29 cellular contexts compared by ENCODE assay signal in the genomic region with DNA sequence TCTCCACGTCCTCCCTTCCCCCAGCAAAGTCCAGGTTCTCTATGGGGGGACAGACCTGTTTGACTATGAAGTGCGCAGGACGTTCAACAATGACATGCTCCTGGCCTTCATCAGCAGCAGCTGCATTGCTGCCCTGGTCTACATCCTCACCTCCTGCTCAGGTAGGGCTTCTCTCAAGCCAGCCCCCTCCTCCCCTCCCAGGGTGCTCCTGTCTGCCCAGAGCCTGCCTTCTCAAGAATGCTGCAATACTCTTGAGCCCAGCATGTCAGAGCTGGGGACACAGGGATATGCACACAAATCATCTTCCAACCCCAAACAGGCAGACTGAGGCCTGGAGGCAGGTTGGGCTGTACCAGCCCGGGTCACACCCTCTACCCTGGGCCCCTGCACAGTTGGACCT. TPM values are rescaled to one million over a fixed set of nuclear protein-coding genes. Genes with fewer than 3 reads are reported as not detected.
"Had no signal": no experiment of that assay in that cellular context is flagged by ENCODE, and none has a peak within 500 bp of the region (broad histone marks: within the 10 kb centered on the region; RNA-seq: fewer than 3 reads in every experiment).

No MANE protein-coding gene starts in this region.

- H3K4me1 Mint-ChIP-seq: mesothelial cell of epicardium; nephron; neural crest cell; stimulated activated effector memory CD8-positive, alpha-beta T cell treated with anti-CD3 and anti-CD28 coated beads, Interleukin-12 subunit alpha, Interleukin-12 subunit beta, amount 100 ng/mL, for 72 hours had no signal

- ATAC-seq: heart right ventricle; left cardiac atrium; left lobe of liver; lower lobe of right lung; right cardiac atrium; sciatic nerve; stimulated activated effector memory CD8-positive, alpha-beta T cell treated with anti-CD3 and anti-CD28 coated beads, Interleukin-12 subunit alpha, Interleukin-12 subunit beta, amount 100 ng/mL, for 72 hours had no signal

- H3K9ac ChIP-seq: parathyroid adenoma had no signal

- H3K4me3 ChIP-seq: heart right ventricle, hepatocyte, lower lobe of right lung, spleen, suprapubic skin, thoracic aorta, tibial artery, uterus had no signal

- H3K9me3 ChIP-seq: lower lobe of right lung, suprapubic skin, uterus had no signal

- H3K4me1 ChIP-seq: heart right ventricle, lower lobe of right lung, parathyroid adenoma, spleen, suprapubic skin, tibial artery, uterus had no signal

- H3K27me3 ChIP-seq: hepatocyte, spleen, uterus had no signal

- H3K36me3 Mint-ChIP-seq: mesothelial cell of epicardium; stimulated activated effector memory CD8-positive, alpha-beta T cell treated with anti-CD3 and anti-CD28 coated beads, Interleukin-12 subunit alpha, Interleukin-12 subunit beta, amount 100 ng/mL, for 72 hours had no signal

- H3K4me3 Mint-ChIP-seq: mesothelial cell of epicardium; nephron; neural crest cell; stimulated activated effector memory CD8-positive, alpha-beta T cell treated with anti-CD3 and anti-CD28 coated beads, Interleukin-12 subunit alpha, Interleukin-12 subunit beta, amount 100 ng/mL, for 72 hours had no signal

- H3K27me3 Mint-ChIP-seq: progenitor cell of endocrine pancreas had no signal

- FAIRE-seq: small intestine had no signal

- H3K27ac Mint-ChIP-seq: mesothelial cell of epicardium; nephron; progenitor cell of endocrine pancreas; stimulated activated effector memory CD8-positive, alpha-beta T cell treated with anti-CD3 and anti-CD28 coated beads, Interleukin-12 subunit alpha, Interleukin-12 subunit beta, amount 100 ng/mL, for 72 hours had no signal

- DNase-seq: heart right ventricle; islet precursor cell; kidney glomerular epithelial cell; left cardiac atrium; lower lobe of right lung; mammary epithelial cell; mesenchymal stem cell; naive B cell; nucleus accumbens; right cardiac atrium; small intestine; spleen; stimulated activated CD4-positive, alpha-beta T cell treated with anti-CD3 and anti-CD28 coated beads, Interleukin-4, amount 100 ng/mL, for 24 hours; stimulated activated naive CD4-positive, alpha-beta T cell; trophoblast cell; uterus had no signal

- H3K36me3 ChIP-seq: heart right ventricle, lower lobe of right lung, spleen, suprapubic skin, thoracic aorta, tibial artery, uterus had no signal

- H3K27ac ChIP-seq: heart right ventricle, hepatocyte, lower lobe of right lung, parathyroid adenoma, spleen, suprapubic skin, thoracic aorta, tibial artery, uterus had no signal

RNA-seq across cellular contexts. Expression of gene DISP3, which starts 35.4 kb away (rescaled TPM):
- total RNA-seq: left lobe of liver, subcutaneous adipose tissue, suprapubic skin, thoracic aorta had no signal
- polyA plus RNA-seq: hepatocyte had no signal
